ENCODE assay signal across 13 cellular contexts in the genomic region with DNA sequence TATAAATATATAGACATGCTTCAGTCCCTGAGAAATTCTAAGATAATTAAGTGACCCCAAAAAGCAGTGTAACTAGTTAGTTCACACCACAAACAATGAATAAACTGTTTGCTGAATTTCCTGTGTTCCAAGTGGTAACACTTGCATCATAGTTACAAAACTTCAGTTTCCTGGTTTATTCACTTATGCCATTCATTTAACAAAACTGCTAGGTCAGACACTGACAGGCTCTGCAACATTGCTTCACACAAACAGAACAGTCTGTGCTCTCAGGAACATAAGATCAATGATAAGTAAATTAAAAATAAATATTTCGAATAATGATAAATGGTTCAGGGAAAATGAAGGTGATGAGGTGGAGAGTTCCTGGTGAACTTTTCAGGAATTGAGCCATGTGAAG.
A peak's percentile ranks its signal among the peaks of the same experiment; 100 is the strongest.
DNase-seq lines count a peak whose midpoint lies in the region; ATAC-seq and TF ChIP-seq lines count a peak whose summit lies in the region.
"Had no signal": no experiment of that assay in that cellular context is flagged by ENCODE, and none has a peak within 500 bp of the region (broad histone marks: within the 10 kb centered on the region; RNA-seq: fewer than 3 reads in every experiment).

No MANE protein-coding gene starts in this region.

- H3K4me3 ChIP-seq in choroid plexus epithelial cell (ENCODE audit: low read depth, low read length) (no peak overlapping the region), lower lobe of right lung (no peak overlapping the region), uterus (no peak overlapping the region)

- H3K9me3 ChIP-seq in lower lobe of right lung (peaks cover 9% of the 10 kb centered on the region), uterus (no peaks in the 10 kb centered on the region)

- H3K36me3 Mint-ChIP-seq in stimulated activated naive CD8-positive, alpha-beta T cell treated with anti-CD3 and anti-CD28 coated beads, Interleukin-15, Interleukin-2, amounts not matched to agents 100 ng/mL and 50 ng/mL, for 24 hours (ENCODE audit: low read depth) = peaks cover 15% of the 10 kb centered on the region

- peaks cover 9% of the 10 kb centered on the region for H3K9me3 Mint-ChIP-seq in stimulated activated naive CD8-positive, alpha-beta T cell treated with anti-CD3 and anti-CD28 coated beads, Interleukin-15, Interleukin-2, amounts not matched to agents 100 ng/mL and 50 ng/mL, for 24 hours

- no peaks in the 10 kb centered on the region for H3K36me3 ChIP-seq in lower lobe of right lung
- no peaks in the 10 kb centered on the region for H3K36me3 ChIP-seq in uterus

- ATAC-seq in stimulated activated naive CD8-positive, alpha-beta T cell treated with anti-CD3 and anti-CD28 coated beads, Interleukin-15, Interleukin-2, amounts not matched to agents 100 U/mL and 50 U/mL, for 24 hours = no peak
- peak; percentile 68 to 70 for ATAC-seq in lower lobe of right lung
- ATAC-seq in HG02763 (IDR thresholded peaks at IDR 0.05; ENCODE audit: unreplicated experiment) = no peak
- no peak for ATAC-seq in HG03354 (IDR thresholded peaks at IDR 0.05; ENCODE audit: poor library complexity, severe bottlenecking, unreplicated experiment)

- intact Hi-C loops in lower lobe of right lung (cut with DNase I) (no loop called here), uterus (cut with DNase I; ENCODE audit: low total_unique reads) (no loop called here)

- no peak for TF ChIP-seq POLR2A in uterus (IDR thresholded peaks at IDR 0.05)

- H3K27me3 ChIP-seq in lower lobe of right lung (ENCODE audit: low read depth) (no peaks in the 10 kb centered on the region), uterus (no peaks in the 10 kb centered on the region)

- TF ChIP-seq CTCF in choroid plexus epithelial cell (conservative IDR thresholded peaks at IDR 0.05; ENCODE audit: low read depth, low read length) (no peak), lower lobe of right lung (IDR thresholded peaks at IDR 0.05) (no peak), uterus (IDR thresholded peaks at IDR 0.05) (no peak)

- DNase-seq in stimulated activated naive CD8-positive, alpha-beta T cell treated with anti-CD3 and anti-CD28 coated beads, Interleukin-15, Interleukin-2, amounts not matched to agents 100 U/mL and 50 U/mL, for 24 hours = no peak
- DNase-seq in choroid plexus epithelial cell (ENCODE audit: low read depth) (peak; percentile 90), lower lobe of right lung (no peak), uterus (no peak), epidermal melanocyte (ENCODE audit: insufficient read length, low spot score) (no peak)
- DNase-seq: kidney, NCI-H748 treated with DMSO at 0.1 percent for 48 hours had no signal

- H3K4me1 Mint-ChIP-seq in stimulated activated naive CD8-positive, alpha-beta T cell treated with anti-CD3 and anti-CD28 coated beads, Interleukin-15, Interleukin-2, amounts not matched to agents 100 ng/mL and 50 ng/mL, for 24 hours (ENCODE audit: low read depth) = peaks cover 58% of the 10 kb centered on the region
- H3K4me1 Mint-ChIP-seq: B cell had no signal

- H3K4me1 ChIP-seq in lower lobe of right lung = peaks cover 51% of the 10 kb centered on the region
- peaks cover 0 to 4% of the 10 kb centered on the region in 2 donors for H3K4me1 ChIP-seq in uterus

- peak overlapping the region; percentile 6 for H3K27ac Mint-ChIP-seq in stimulated activated naive CD8-positive, alpha-beta T cell treated with anti-CD3 and anti-CD28 coated beads, Interleukin-15, Interleukin-2, amounts not matched to agents 100 ng/mL and 50 ng/mL, for 24 hours
- H3K27ac Mint-ChIP-seq: activated T-helper 2 cell treated with anti-CD3 and anti-CD28 coated beads, Interferon-gamma antibody, Interleukin-2, Interleukin-4, amounts not matched to agents 10 μg/mL and 5 μg/mL and 100 μg/mL, durations not matched to agents 14 hours and 24 hours and 36 hours; B cell; T-helper 2 cell treated with Interferon-gamma antibody and Interleukin-4, amounts not matched to agents 5 μg/mL and 100 μg/mL, for 36 hours had no signal

- H3K4me3 Mint-ChIP-seq in stimulated activated naive CD8-positive, alpha-beta T cell treated with anti-CD3 and anti-CD28 coated beads, Interleukin-15, Interleukin-2, amounts not matched to agents 100 ng/mL and 50 ng/mL, for 24 hours = no peak overlapping the region
- H3K4me3 Mint-ChIP-seq: B cell; T-helper 2 cell treated with Interferon-gamma antibody and Interleukin-4, amounts not matched to agents 5 μg/mL and 100 μg/mL, for 36 hours had no signal

- H3K27ac ChIP-seq in lower lobe of right lung = peak overlapping the region; percentile 50
- H3K27ac ChIP-seq in uterus = no peak overlapping the region

- peaks cover 20% of the 10 kb centered on the region for H3K27me3 Mint-ChIP-seq in stimulated activated naive CD8-positive, alpha-beta T cell treated with anti-CD3 and anti-CD28 coated beads, Interleukin-15, Interleukin-2, amounts not matched to agents 100 ng/mL and 50 ng/mL, for 24 hours

Comparison
In these comparisons a context has a peak if more than half of its experiments do, and no peak if none do; other contexts are left out.
1. ATAC-seq: peak in lower lobe of right lung (2 of 2); none in stimulated activated naive CD8-positive, alpha-beta T cell treated with anti-CD3 and anti-CD28 coated beads, Interleukin-15, Interleukin-2, amounts not matched to agents 100 U/mL and 50 U/mL, for 24 hours (single experiment), HG02763 (single experiment) and HG03354 (single experiment).